In genomic region chr12:93767524-93767863, GRCh38 we compare ENCODE assay signal across 1 cellular context.
TF ChIP-seq lines count a peak whose summit lies in the region.

No MANE protein-coding gene starts in this region.

TF ChIP-seq in K562, 482 proteins besides CTCF, POLR2A, EP300 and RAD21 (continued from another document and continues in another):
- TF ChIP-seq SFPQ (IDR thresholded peaks at IDR 0.05; ENCODE audit: low read depth, low read length): no peak
- TF ChIP-seq TBL1XR1 (IDR thresholded peaks at IDR 0.05; ENCODE audit: low read length in 2 of 2): no peak
- TF ChIP-seq SMAD3 (CRISPR knock-in tag; conservative IDR thresholded peaks at IDR 0.05): no peak
- TF ChIP-seq SMARCB1 (IDR thresholded peaks at IDR 0.05; ENCODE audit: insufficient read length, low read depth): no peak
- TF ChIP-seq BCOR (IDR thresholded peaks at IDR 0.05): peak; percentile 70
- TF ChIP-seq CHCHD3 (CRISPR knock-in tag; IDR thresholded peaks at IDR 0.05): no peak
- no peak for TF ChIP-seq CREM (IDR thresholded peaks at IDR 0.05; ENCODE audit: low read depth)
- TF ChIP-seq CCNT2 (IDR thresholded peaks at IDR 0.05; ENCODE audit: borderline replicate concordance, extremely low read depth, insufficient read length, low read depth, low read length): no peak
- TF ChIP-seq NR2C1 (IDR thresholded peaks at IDR 0.05): no peak
- no peak for TF ChIP-seq NR2C1 (tag; IDR thresholded peaks at IDR 0.05)
- no peak for TF ChIP-seq FOXK1 (CRISPR knock-in tag; IDR thresholded peaks at IDR 0.05; ENCODE audit: borderline replicate concordance)
- no peak for TF ChIP-seq HNRNPL (IDR thresholded peaks at IDR 0.05; ENCODE audit: low read depth, low read length)
- TF ChIP-seq ESRRB (CRISPR knock-in tag; IDR thresholded peaks at IDR 0.05; ENCODE audit: borderline replicate concordance): no peak
- TF ChIP-seq RAD51 (IDR thresholded peaks at IDR 0.05; ENCODE audit: borderline replicate concordance, low read depth): no peak
- no peak for TF ChIP-seq ETV5 (CRISPR knock-in tag; IDR thresholded peaks at IDR 0.05; ENCODE audit: low read depth)
- TF ChIP-seq MYC (IDR thresholded peaks at IDR 0.05; ENCODE audit: low read depth, low read length): no peak
- TF ChIP-seq MYC (CRISPR knock-in tag; IDR thresholded peaks at IDR 0.05; ENCODE audit: borderline replicate concordance, low read depth): no peak
- no peak for TF ChIP-seq ZNF274 (IDR thresholded peaks at IDR 0.05; ENCODE audit: borderline replicate concordance, low read depth, low read length)
- TF ChIP-seq ZNF766 (CRISPR knock-in tag; conservative IDR thresholded peaks at IDR 0.05): no peak
- no peak for TF ChIP-seq ZBTB49 (CRISPR knock-in tag; IDR thresholded peaks at IDR 0.05; ENCODE audit: borderline replicate concordance)
- TF ChIP-seq ZNF778 (CRISPR knock-in tag; IDR thresholded peaks at IDR 0.05): no peak
- peak; percentile 80 for TF ChIP-seq ADNP (tag; IDR thresholded peaks at IDR 0.05)
- no peak for TF ChIP-seq ZNF239 (CRISPR knock-in tag; IDR thresholded peaks at IDR 0.05)
- TF ChIP-seq ZBTB12 (CRISPR knock-in tag; IDR thresholded peaks at IDR 0.05): no peak
- no peak for TF ChIP-seq HMBOX1 (IDR thresholded peaks at IDR 0.05)
- TF ChIP-seq SRSF1 (IDR thresholded peaks at IDR 0.05; ENCODE audit: low read depth, low read length): no peak
- no peak for TF ChIP-seq ZNF449 (CRISPR knock-in tag; IDR thresholded peaks at IDR 0.05)
- no peak for TF ChIP-seq ARHGAP35 (IDR thresholded peaks at IDR 0.05; ENCODE audit: partially characterized antibody)
- no peak for TF ChIP-seq HES1 (IDR thresholded peaks at IDR 0.05; ENCODE audit: low read depth)
- no peak for TF ChIP-seq E4F1 (CRISPR knock-in tag; IDR thresholded peaks at IDR 0.05; ENCODE audit: borderline replicate concordance)
- no peak for TF ChIP-seq PTRF (tag; IDR thresholded peaks at IDR 0.05)
- no peak for TF ChIP-seq TFAM (CRISPR knock-in tag; conservative IDR thresholded peaks at IDR 0.05)
- peak; percentile 23; the same call in 1 of the 2 replicates for TF ChIP-seq MAFF (IDR thresholded peaks at IDR 0.05; ENCODE audit: low read length)
- TF ChIP-seq SRF (CRISPR knock-in tag; IDR thresholded peaks at IDR 0.05): no peak
- no peak; the same call in 1 of the 2 replicates for TF ChIP-seq SMAD4 (CRISPR knock-in tag; conservative IDR thresholded peaks at IDR 0.05)
- TF ChIP-seq CBFB (CRISPR knock-in tag; IDR thresholded peaks at IDR 0.05): no peak
- no peak for TF ChIP-seq ZNF280B (CRISPR knock-in tag; IDR thresholded peaks at IDR 0.05)
- TF ChIP-seq ZEB2 (IDR thresholded peaks at IDR 0.05): no peak
- TF ChIP-seq TSC22D4 (tag; IDR thresholded peaks at IDR 0.05): no peak
- TF ChIP-seq BRD4 (IDR thresholded peaks at IDR 0.05): no peak
- TF ChIP-seq FOXK2 (conservative IDR thresholded peaks at IDR 0.05 in 1 of 2, IDR thresholded peaks at IDR 0.05 in 1 of 2; ENCODE audit: low read depth in 2 of 2): peak in 1 of 2 experiments; percentile 6; a peak in 1 of 4 replicates
- TF ChIP-seq NCOR1 (IDR thresholded peaks at IDR 0.05): no peak
- peak; percentile 3; the same call in 1 of the 2 replicates for TF ChIP-seq KLF16 (IDR thresholded peaks at IDR 0.05)
- no peak for TF ChIP-seq TRIM24 (IDR thresholded peaks at IDR 0.05)
- no peak for TF ChIP-seq GABPA (tag; conservative IDR thresholded peaks at IDR 0.05; ENCODE audit: low read depth)
- TF ChIP-seq KLF1 (tag; IDR thresholded peaks at IDR 0.05): no peak
- TF ChIP-seq ZNF224 (CRISPR knock-in tag; IDR thresholded peaks at IDR 0.05): no peak
- no peak for TF ChIP-seq ZFP1 (CRISPR knock-in tag; IDR thresholded peaks at IDR 0.05)
- peak in 1 of 2 experiments; percentile 30; a peak in 1 of 4 replicates for TF ChIP-seq KDM1A (IDR thresholded peaks at IDR 0.05)
- TF ChIP-seq KLF13 (tag; IDR thresholded peaks at IDR 0.05; ENCODE audit: borderline replicate concordance, low read depth): no peak
- no peak for TF ChIP-seq IRF2 (CRISPR knock-in tag; IDR thresholded peaks at IDR 0.05)
- TF ChIP-seq MAZ (CRISPR knock-in tag; conservative IDR thresholded peaks at IDR 0.05 in 1 of 2, IDR thresholded peaks at IDR 0.05 in 1 of 2): peak in 1 of 2 experiments; percentile 6; a peak in 1 of 4 replicates
- no peak for TF ChIP-seq RREB1 (CRISPR knock-in tag; IDR thresholded peaks at IDR 0.05)
